Comparison of ENCODE assay signal across 33 cellular contexts in the genomic region with DNA sequence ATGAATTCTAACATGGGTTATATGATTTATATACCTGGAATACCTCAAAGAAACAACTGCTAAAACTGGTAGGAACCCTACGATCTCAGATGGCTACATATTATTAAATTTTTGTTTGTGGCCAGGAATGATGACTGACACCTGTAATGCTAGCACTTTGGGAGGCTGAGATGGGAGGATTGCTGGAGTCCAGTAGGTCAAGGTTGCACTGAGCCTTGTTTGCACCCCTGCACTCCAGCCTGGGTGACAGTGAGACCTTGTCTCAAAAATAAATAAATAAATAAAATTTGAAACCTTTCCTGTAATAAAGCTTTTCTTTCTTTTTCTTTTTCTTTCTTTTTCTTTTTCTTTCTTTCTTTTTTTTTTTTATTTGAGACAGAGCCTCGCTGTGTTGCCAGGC.
DNase-seq lines count a peak whose midpoint lies in the region; ATAC-seq, FAIRE-seq and TF ChIP-seq lines count a peak whose summit lies in the region.
"Had no signal": no experiment of that assay in that cellular context is flagged by ENCODE, and none has a peak within 500 bp of the region (broad histone marks: within the 10 kb centered on the region; RNA-seq: fewer than 3 reads in every experiment).

No MANE protein-coding gene starts in this region.

- 94% methylated on average over 2 of the region's 2 CpGs for WGBS in HepG2 (ENCODE audit: low lambda C conversion rate)
- 93% methylated on average over 2 of the region's 2 CpGs for WGBS in right lobe of liver (ENCODE audit: insufficient coverage, low coverage, low lambda C conversion rate, missing lambda C conversion rate)

- H3K27ac Mint-ChIP-seq in T-helper 17 cell: peak overlapping the region; percentile 74
- H3K27ac Mint-ChIP-seq: B cell; CD4-positive, alpha-beta memory T cell; CD4-positive, alpha-beta T cell; CD4-positive, CD25-positive, alpha-beta regulatory T cell; CD8-positive, alpha-beta memory T cell; CD8-positive, alpha-beta T cell had no signal

- no peak for TF ChIP-seq RAD21 in HepG2 (CRISPR knock-in tag; IDR thresholded peaks at IDR 0.05)

- TF ChIP-seq CTCF in HepG2 (CRISPR knock-in tag; IDR thresholded peaks at IDR 0.05) (no peak), right lobe of liver (IDR thresholded peaks at IDR 0.05) (no peak)

- CTCF ChIA-PET in HepG2 (lab: Yijun Ruan, JAX; ENCODE audit: low intra/inter-chr PET ratio, low total read pairs): no interaction called here

- H3K36me3 Mint-ChIP-seq in T-helper 17 cell (ENCODE audit: low read depth): peaks cover 3% of the 10 kb centered on the region

- peaks cover 7% of the 10 kb centered on the region for H3K4me1 Mint-ChIP-seq in T-helper 17 cell

- no peak overlapping the region for H3K4me3 Mint-ChIP-seq in T-helper 17 cell
- H3K4me3 Mint-ChIP-seq: B cell; CD14-positive monocyte; CD4-positive, alpha-beta memory T cell; CD4-positive, alpha-beta T cell; CD4-positive, CD25-positive, alpha-beta regulatory T cell; CD8-positive, alpha-beta memory T cell; CD8-positive, alpha-beta T cell had no signal

- TF ChIP-seq POLR2A in HepG2 (IDR thresholded peaks at IDR 0.05; ENCODE audit: insufficient read depth in 1 of 2, low read depth in 2 of 2, low read length in 2 of 2) (no peak), right lobe of liver (IDR thresholded peaks at IDR 0.05) (no peak)

- ATAC-seq in HepG2 (no peak), right lobe of liver (no peak), T-helper 17 cell (no peak)
- ATAC-seq: A549; CD8-positive, alpha-beta T cell had no signal

- no peaks in the 10 kb centered on the region for H3K27me3 Mint-ChIP-seq in T-helper 17 cell
- H3K27me3 Mint-ChIP-seq: B cell; CD4-positive, alpha-beta memory T cell; CD4-positive, alpha-beta T cell; CD4-positive, CD25-positive, alpha-beta regulatory T cell had no signal

- H3K4me2 ChIP-seq in HepG2 (ENCODE audit: low read depth, low read length): no peak overlapping the region
- H3K4me2 ChIP-seq: A549; BLaER1; BLaER1 treated with 17β-estradiol and CSF1 and Interleukin-3, amounts not matched to agents 10 nM and 100 nM had no signal

- no peaks in the 10 kb centered on the region for H3K9me3 ChIP-seq in HepG2 (ENCODE audit: low read length)
- no peaks in the 10 kb centered on the region for H3K9me3 ChIP-seq in right lobe of liver
- H3K9me3 ChIP-seq in T-helper 17 cell (ENCODE audit: control insufficient read depth, low read length, poor library complexity, severe bottlenecking): no peaks in the 10 kb centered on the region
- H3K9me3 ChIP-seq: A549; BE2C; BLaER1; BLaER1 treated with 17β-estradiol and CSF1 and Interleukin-3, amounts not matched to agents 10 nM and 100 nM; Caco-2 had no signal

- no peaks in the 10 kb centered on the region for H3K79me2 ChIP-seq in HepG2 (ENCODE audit: insufficient read depth, low read length)

- in situ Hi-C loops in HepG2 (cut with HindIII; ENCODE audit: extremely low pct_ligation_motif_present, low pct_unique_long_range_greater_than_20kb): no loop called here

- no peak overlapping the region for H2AFZ ChIP-seq in HepG2 (ENCODE audit: low read length)

- DNase-seq in HepG2 (ENCODE audit: low spot score) (no peak), right lobe of liver (no peak), T-helper 17 cell (no peak), NCI-H2196 (lab: John Stamatoyannopoulos, UW; ENCODE audit: unreplicated experiment) (no peak)
- DNase-seq: 8988T; ACHN; AML-193; BE2C; C1 segment of cervical spinal cord; Caco-2; Calu3; CD4-positive, alpha-beta memory T cell; CD4-positive, alpha-beta T cell; CD4-positive, CD25-positive, alpha-beta regulatory T cell; CD8-positive, alpha-beta memory T cell; CD8-positive, alpha-beta T cell; COR-L47; DMS 273 treated with DMSO at 0.1 percent for 48 hours; DMS153; DMS53; DMS79; DMS79 treated with DMSO at 0.1 percent for 48 hours; DND-41; EL had no signal

- H3K4me3 ChIP-seq in HepG2 (replicated peaks in 1 of 3; ENCODE audit: insufficient read depth in 1 of 3, low read depth in 2 of 3, low read length in 3 of 3) (no peak overlapping the region), right lobe of liver (no peak overlapping the region)
- H3K4me3 ChIP-seq: A549; BLaER1; BLaER1 treated with 17β-estradiol and CSF1 and Interleukin-3, amounts not matched to agents 10 nM and 100 nM had no signal

- intact Hi-C loops in HepG2 (cut with micrococcal nuclease; ENCODE audit: unreplicated experiment) (no loop called here), right lobe of liver (cut with DNase I) (no loop called here)

- POLR2A ChIA-PET in HepG2 (lab: Yijun Ruan, JAX): no interaction called here

- FAIRE-seq in HepG2 (lab: Jason Lieb, UNC): no peak
- FAIRE-seq: A204.1, A549, D721Med had no signal

- no peaks in the 10 kb centered on the region for H4K20me1 ChIP-seq in HepG2 (ENCODE audit: insufficient read depth, low read length)
- H4K20me1 ChIP-seq: BLaER1; BLaER1 treated with 17β-estradiol and CSF1 and Interleukin-3, amounts not matched to agents 10 nM and 100 nM had no signal

- H3K27me3 ChIP-seq in HepG2 (ENCODE audit: control insufficient read depth in 1 of 2, insufficient read depth in 2 of 2, low read length in 2 of 2) (no peaks in the 10 kb centered on the region), right lobe of liver (no peaks in the 10 kb centered on the region)
- H3K27me3 ChIP-seq: BE2C; BLaER1; BLaER1 treated with 17β-estradiol and CSF1 and Interleukin-3, amounts not matched to agents 10 nM and 100 nM had no signal

- H3K36me3 ChIP-seq in HepG2 (replicated peaks in 1 of 2; ENCODE audit: control insufficient read depth in 1 of 2, insufficient read depth in 2 of 2, low read length in 2 of 2) (peaks cover 0 to 1% of the 10 kb centered on the region in 2 experiments; a peak in 1 of 5 replicates), right lobe of liver (no peaks in the 10 kb centered on the region)
- H3K36me3 ChIP-seq: BE2C had no signal

- no peak overlapping the region for H3K9ac ChIP-seq in HepG2 (ENCODE audit: insufficient read depth, low read depth, low read length)
- H3K9ac ChIP-seq: BLaER1; BLaER1 treated with 17β-estradiol and CSF1 and Interleukin-3, amounts not matched to agents 10 nM and 100 nM had no signal

- BruUV-seq in HepG2 (replicated peaks; lab: Mats Ljungman, UMichigan): no TSS peak

- TF ChIP-seq EP300 in HepG2 (IDR thresholded peaks at IDR 0.05; ENCODE audit: low read depth in 2 of 2, low read length in 2 of 2) (no peak), HepG2 (CRISPR knock-in tag; IDR thresholded peaks at IDR 0.05; ENCODE audit: borderline replicate concordance) (no peak)

- H3K27ac ChIP-seq in HepG2 (ENCODE audit: extremely low read length, insufficient read depth, low read length) (no peak overlapping the region), right lobe of liver (no peak overlapping the region)
- H3K27ac ChIP-seq: 22Rv1; A549; BLaER1; BLaER1 treated with 17β-estradiol and CSF1 and Interleukin-3, amounts not matched to agents 10 nM and 100 nM; C4-2B had no signal

- H3K4me1 ChIP-seq in HepG2 (ENCODE audit: insufficient read depth, low read length): 0 out of 2 replicates have a peak, but pooled peaks cover 12% of the 10 kb centered on the region
- H3K4me1 ChIP-seq in right lobe of liver: no peaks in the 10 kb centered on the region
- H3K4me1 ChIP-seq: A549, BE2C, BLaER1, Caco-2 had no signal

TF ChIP-seq in HepG2, 621 proteins besides CTCF, POLR2A, EP300 and RAD21:
- TF ChIP-seq, protein P1, sequence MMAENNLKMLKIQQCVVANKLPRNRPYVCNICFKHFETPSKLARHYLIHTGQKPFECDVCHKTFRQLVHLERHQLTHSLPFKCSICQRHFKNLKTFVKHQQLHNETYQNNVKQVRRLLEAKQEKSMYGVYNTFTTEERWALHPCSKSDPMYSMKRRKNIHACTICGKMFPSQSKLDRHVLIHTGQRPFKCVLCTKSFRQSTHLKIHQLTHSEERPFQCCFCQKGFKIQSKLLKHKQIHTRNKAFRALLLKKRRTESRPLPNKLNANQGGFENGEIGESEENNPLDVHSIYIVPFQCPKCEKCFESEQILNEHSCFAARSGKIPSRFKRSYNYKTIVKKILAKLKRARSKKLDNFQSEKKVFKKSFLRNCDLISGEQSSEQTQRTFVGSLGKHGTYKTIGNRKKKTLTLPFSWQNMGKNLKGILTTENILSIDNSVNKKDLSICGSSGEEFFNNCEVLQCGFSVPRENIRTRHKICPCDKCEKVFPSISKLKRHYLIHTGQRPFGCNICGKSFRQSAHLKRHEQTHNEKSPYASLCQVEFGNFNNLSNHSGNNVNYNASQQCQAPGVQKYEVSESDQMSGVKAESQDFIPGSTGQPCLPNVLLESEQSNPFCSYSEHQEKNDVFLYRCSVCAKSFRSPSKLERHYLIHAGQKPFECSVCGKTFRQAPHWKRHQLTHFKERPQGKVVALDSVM (CRISPR knock-in tag; IDR thresholded peaks at IDR 0.05): peak; percentile 91
- no peak for TF ChIP-seq RARG (CRISPR knock-in tag; IDR thresholded peaks at IDR 0.05; ENCODE audit: low read depth)
- no peak for TF ChIP-seq CAMTA2 (CRISPR knock-in tag; IDR thresholded peaks at IDR 0.05; ENCODE audit: borderline replicate concordance)
- TF ChIP-seq HNF4A (CRISPR knock-in tag; IDR thresholded peaks at IDR 0.05): peak; percentile 19; the same call in 1 of the 2 replicates
